Comparison of ENCODE assay signal across 8 cellular contexts in the genomic region with DNA sequence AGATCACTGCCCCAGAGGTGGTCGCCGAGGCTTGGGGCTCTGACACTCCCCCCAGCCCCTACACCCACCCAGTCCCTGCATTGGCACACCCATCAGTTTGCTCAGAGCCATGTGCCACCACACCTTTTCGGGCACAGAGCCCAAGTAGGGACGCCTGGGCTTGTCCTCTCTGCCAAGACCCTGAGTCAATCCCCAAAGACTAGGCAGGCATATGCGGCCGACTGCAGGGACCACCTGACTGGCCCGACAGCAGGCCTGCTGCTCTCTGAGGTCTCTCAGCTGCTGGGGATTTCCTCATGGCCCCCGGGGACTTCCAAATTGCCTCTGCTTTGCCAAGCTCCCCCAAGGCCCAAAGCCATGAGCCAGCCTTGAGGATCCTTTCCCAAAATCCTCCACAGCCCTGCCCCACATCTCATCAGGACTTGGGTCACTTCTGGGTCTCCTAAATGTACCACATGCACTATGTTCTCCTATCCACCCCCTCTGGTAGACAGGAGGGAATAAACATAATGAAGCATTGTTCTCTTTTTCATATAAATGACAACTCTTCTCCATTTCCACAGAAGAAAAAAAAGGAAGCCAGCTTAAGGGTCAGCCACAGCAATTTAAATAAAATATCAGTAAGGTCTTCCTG. TPM values are rescaled to one million over a fixed set of nuclear protein-coding genes. Genes with fewer than 3 reads are reported as not detected.
DNase-seq lines count a peak whose midpoint lies in the region; ATAC-seq, FAIRE-seq and TF ChIP-seq lines count a peak whose summit lies in the region.

No MANE protein-coding gene starts in this region.

- H3K9me3 ChIP-seq in OCI-LY7 (ENCODE audit: low read length) (no peaks in the 10 kb centered on the region), endothelial cell of umbilical vein (replicated peaks; ENCODE audit: control insufficient read depth, insufficient read depth, low read length) (no peaks in the 10 kb centered on the region)

- H4K20me1 ChIP-seq in OCI-LY7 (ENCODE audit: insufficient read depth, low read length), result no peaks in the 10 kb centered on the region
- no peaks in the 10 kb centered on the region for H4K20me1 ChIP-seq in endothelial cell of umbilical vein (replicated peaks; ENCODE audit: control insufficient read depth, extremely low read depth, insufficient read depth, low read length)

- H3K27me3 Mint-ChIP-seq in activated T-cell treated with anti-CD3 and anti-CD28 coated beads, Interleukin-2, amount 50 U/mL, for 72 hours (ENCODE audit: low read depth), result no peaks in the 10 kb centered on the region
- H3K27me3 Mint-ChIP-seq in osteocyte (ENCODE audit: unreplicated experiment), result no peaks in the 10 kb centered on the region

- no peaks in the 10 kb centered on the region for H3K9me3 Mint-ChIP-seq in activated T-cell treated with anti-CD3 and anti-CD28 coated beads, Interleukin-2, amount 50 U/mL, for 72 hours
- H3K9me3 Mint-ChIP-seq in osteocyte (ENCODE audit: unreplicated experiment), result no peaks in the 10 kb centered on the region

- no peaks in the 10 kb centered on the region for H3K79me2 ChIP-seq in OCI-LY7 (ENCODE audit: insufficient read depth, low read depth, low read length)
- no peaks in the 10 kb centered on the region for H3K79me2 ChIP-seq in endothelial cell of umbilical vein (ENCODE audit: control insufficient read depth, insufficient read depth, low read length)

- H3K4me2 ChIP-seq in OCI-LY7 (ENCODE audit: low read length) (peak overlapping the region; percentile 75), endothelial cell of umbilical vein (ENCODE audit: insufficient read depth, low read length) (peak overlapping the region; percentile 90)

- POLR2A ChIA-PET in OCI-LY7 (lab: Charles Lee), result interaction anchor here (0.6 to 2.9 kb wide), 9 partner anchors 9 to 438 kb away, joined by 3 to 8 read pairs (median 5); partner anchors contain the start of gene MYO18A
- POLR2A ChIA-PET in endothelial cell of umbilical vein (lab: Charles Lee), result interaction anchor here (0.5 to 1.1 kb wide), 5 partner anchors 31 to 417 kb away, joined by 3 to 5 read pairs (median 3); partner anchors contain the start of genes ABHD15, MYO18A and NUFIP2

- peak overlapping the region; percentile 86 to 90 for H3K4me3 Mint-ChIP-seq in activated T-cell treated with anti-CD3 and anti-CD28 coated beads, Interleukin-2, amount 50 U/mL, for 72 hours
- H3K4me3 Mint-ChIP-seq in osteocyte (ENCODE audit: unreplicated experiment), result peak overlapping the region; percentile 69

- TF ChIP-seq CTCF in OCI-LY7 (conservative IDR thresholded peaks at IDR 0.05; ENCODE audit: low read length) (no peak), endothelial cell of umbilical vein (IDR thresholded peaks at IDR 0.05; ENCODE audit: extremely low read depth in 1 of 2, insufficient read depth in 1 of 2, low read depth in 1 of 2, low read length in 2 of 2) (no peak), osteocyte (IDR thresholded peaks at IDR 0.05) (no peak)

- H2AFZ ChIP-seq in OCI-LY7 (ENCODE audit: low read length) (peak overlapping the region; percentile 60; the same call in 1 of the 2 replicates), endothelial cell of umbilical vein (ENCODE audit: low read depth, low read length) (peak overlapping the region; percentile 98)

- no peaks in the 10 kb centered on the region for H3K36me3 Mint-ChIP-seq in activated T-cell treated with anti-CD3 and anti-CD28 coated beads, Interleukin-2, amount 50 U/mL, for 72 hours (ENCODE audit: insufficient read depth in 2 of 2)
- H3K36me3 Mint-ChIP-seq in osteocyte (ENCODE audit: unreplicated experiment), result no peaks in the 10 kb centered on the region

- DNase-seq in activated T-cell treated with anti-CD3 and anti-CD28 coated beads, Interleukin-2, amount 50 U/mL, for 72 hours, result no peak
- DNase-seq in activated T-cell treated with anti-CD3 and anti-CD28 coated beads for 4 hours, result no peak
- peak; percentile 47 for DNase-seq in OCI-LY7 (ENCODE audit: low spot score)
- DNase-seq in endothelial cell of umbilical vein (ENCODE audit: low read depth, low spot score), result no peak
- DNase-seq in osteocyte (ENCODE audit: extremely low spot score, unreplicated experiment), result no peak
- DNase-seq in iPS-NIHi7 (ENCODE audit: extremely low spot score), result no peak
- DNase-seq in effector CD4-positive, alpha-beta T cell, result no peak
- DNase-seq in SK-N-DZ (ENCODE audit: low spot score), result no peak

- H3K27ac ChIP-seq in OCI-LY7 (ENCODE audit: low read depth, low read length, poor library complexity, severe bottlenecking) (peak overlapping the region; percentile 46), endothelial cell of umbilical vein (ENCODE audit: insufficient read depth, low read depth, low read length) (peak overlapping the region; percentile 32)

- no peaks in the 10 kb centered on the region for H3K9me1 ChIP-seq in endothelial cell of umbilical vein (replicated peaks; ENCODE audit: control insufficient read depth, extremely low read depth, insufficient read depth, low read length)

- dilution Hi-C loops in endothelial cell of umbilical vein (cut with MboI; ENCODE audit: extremely low pct_ligation_motif_present, low sequenced_read_pairs), result no loop called here

- no peaks in the 10 kb centered on the region for H3K27me3 ChIP-seq in endothelial cell of umbilical vein (ENCODE audit: control insufficient read depth in 2 of 2, insufficient read depth in 2 of 2, low read length in 2 of 2)

- H3K4me1 ChIP-seq in OCI-LY7 (ENCODE audit: insufficient read depth, low read length, poor library complexity, severe bottlenecking) (peaks cover 42% of the 10 kb centered on the region), endothelial cell of umbilical vein (ENCODE audit: control insufficient read depth, extremely low read depth, insufficient read depth, low read length) (peaks cover 21% of the 10 kb centered on the region)

- FAIRE-seq in endothelial cell of umbilical vein (lab: Jason Lieb, UNC), result no peak

- H3K4me3 ChIP-seq in OCI-LY7 (ENCODE audit: low read depth, low read length, poor library complexity, severe bottlenecking) (peak overlapping the region; percentile 58), endothelial cell of umbilical vein (replicated peaks in 1 of 3; ENCODE audit: insufficient read depth in 1 of 3, low read depth in 1 of 3, low read length in 3 of 3) (peak overlapping the region in 2 of 3 experiments; percentile 31 to 74)

- no peaks in the 10 kb centered on the region for H3K9me2 ChIP-seq in OCI-LY7 (ENCODE audit: insufficient read depth, low read length)

- no peaks in the 10 kb centered on the region for H3K36me3 ChIP-seq in OCI-LY7 (ENCODE audit: insufficient read depth, low read length)
- H3K36me3 ChIP-seq in endothelial cell of umbilical vein (ENCODE audit: control insufficient read depth in 2 of 2, extremely low read depth in 1 of 2, insufficient read depth in 2 of 2, low read length in 2 of 2), result no peaks in the 10 kb centered on the region

- intact Hi-C loops in OCI-LY7 (cut with micrococcal nuclease; ENCODE audit: unreplicated experiment) (loop anchor here (1.0 to 10.0 kb wide), 6 partner anchors 27 to 415 kb away; partner anchors contain the start of genes ABHD15, MYO18A and TP53I13), endothelial cell of umbilical vein (cut with micrococcal nuclease) (loop anchor here (1.0 to 2.0 kb wide), 2 partner anchors 70 to 441 kb away; no protein-coding TSS in a partner anchor)

- CTCF ChIA-PET in OCI-LY7 (lab: Charles Lee; ENCODE audit: unreplicated experiment), result interaction anchor here (0.6 to 2.5 kb wide), 12 partner anchors 9 to 430 kb away, joined by 3 to 23 read pairs (median 4); partner anchors contain the start of gene MYO18A
- CTCF ChIA-PET in endothelial cell of umbilical vein (lab: Charles Lee), result interaction anchor here (0.6 to 13.7 kb wide), 43 partner anchors 8 to 468 kb away, joined by 3 to 329 read pairs (median 5); partner anchors contain the start of genes MYO18A and NUFIP2

- peak overlapping the region; percentile 76 for H3K27ac Mint-ChIP-seq in activated T-cell treated with anti-CD3 and anti-CD28 coated beads, Interleukin-2, amount 50 U/mL, for 72 hours
- peak overlapping the region; percentile 64 for H3K27ac Mint-ChIP-seq in osteocyte (ENCODE audit: unreplicated experiment)

- TF ChIP-seq POLR2A in endothelial cell of umbilical vein (IDR thresholded peaks at IDR 0.05; ENCODE audit: low read depth, low read length), result no peak

- H3K9ac ChIP-seq in endothelial cell of umbilical vein (replicated peaks; ENCODE audit: extremely low read depth, insufficient read depth, low read length), result peak overlapping the region; percentile 58

- ATAC-seq in activated T-cell treated with anti-CD3 and anti-CD28 coated beads, Interleukin-2, amount 50 U/mL, for 72 hours (replicated peaks in 1 of 2), result no peak

- BruUV-seq in OCI-LY7 (replicated peaks; lab: Mats Ljungman, UMichigan), result no TSS peak
- no TSS peak for BruUV-seq in endothelial cell of umbilical vein (replicated peaks; lab: Mats Ljungman, UMichigan)

- H3K4me1 Mint-ChIP-seq in activated T-cell treated with anti-CD3 and anti-CD28 coated beads, Interleukin-2, amount 50 U/mL, for 72 hours (ENCODE audit: low read depth), result peaks cover 57% of the 10 kb centered on the region
- H3K4me1 Mint-ChIP-seq in osteocyte (ENCODE audit: unreplicated experiment), result peaks cover 40% of the 10 kb centered on the region

TF ChIP-seq in endothelial cell of umbilical vein, 7 proteins besides CTCF, POLR2A, EP300 and RAD21 (continues in another document):
- TF ChIP-seq POLR2AphosphoS5 (IDR thresholded peaks at IDR 0.05; ENCODE audit: insufficient read depth, low read depth, low read length) (no peak), FOS (IDR thresholded peaks at IDR 0.05; ENCODE audit: borderline replicate concordance, insufficient read depth, low read length) (no peak), GATA2 (IDR thresholded peaks at IDR 0.05; ENCODE audit: insufficient read depth, insufficient read length, low read depth, low read length) (no peak), EZH2 (IDR thresholded peaks at IDR 0.05; ENCODE audit: borderline replicate concordance, low read depth, low read length, severe bottlenecking) (no peak)

RNA-seq across cellular contexts. Expression of gene MYO18A, which starts 30.6 kb away (rescaled TPM):
- total RNA-seq in activated T-cell treated with anti-CD3 and anti-CD28 coated beads, Interleukin-2, amount 50 U/mL, for 72 hours, result 10 to 100 TPM; 49.5 to 51.2 TPM
- 124 and 131 TPM in 2 replicates for total RNA-seq in OCI-LY7 (2014; rRNA removed; shearing (Covaris generic))
- total RNA-seq in OCI-LY7 (2022), result 128 and 143 TPM in 2 replicates
- total RNA-seq in endothelial cell of umbilical vein, result 20.6 and 28.3 TPM in 2 replicates
- 3.9 and 4.5 TPM in 2 replicates for polyA plus RNA-seq in endothelial cell of umbilical vein
- polyA plus RNA-seq in endothelial cell of umbilical vein (2011; cell fraction: cytosol; rRNA removed), result 3.7 and 4.6 TPM in 2 replicates
- polyA plus RNA-seq in endothelial cell of umbilical vein (2011; cell fraction: nucleus; rRNA removed), result 17.3 and 26.0 TPM in 2 replicates
- 15.0 and 19.6 TPM in 2 replicates for polyA plus RNA-seq in endothelial cell of umbilical vein (2012)
- 17.9 and 22.6 TPM in 2 replicates for polyA minus RNA-seq in endothelial cell of umbilical vein
- 19.3 TPM for polyA minus RNA-seq in endothelial cell of umbilical vein (2011; cell fraction: cytosol; rRNA and poly(A)+ RNA removed)
- 22.6 and 25.2 TPM in 2 replicates for polyA minus RNA-seq in endothelial cell of umbilical vein (2011; cell fraction: nucleus; rRNA and poly(A)+ RNA removed)
- total RNA-seq in osteocyte, result 27.8 and 28.8 TPM in 2 replicates
- 13.9 and 15.3 TPM in 2 replicates for polyA plus RNA-seq in SK-N-DZ (2014; cell fraction: cytosol; rRNA removed)
- 20.9 and 42.8 TPM in 2 replicates for polyA plus RNA-seq in SK-N-DZ (2014; cell fraction: nucleus; rRNA removed)
